ENCODE assay signal across 9 cellular contexts in the genomic region with DNA sequence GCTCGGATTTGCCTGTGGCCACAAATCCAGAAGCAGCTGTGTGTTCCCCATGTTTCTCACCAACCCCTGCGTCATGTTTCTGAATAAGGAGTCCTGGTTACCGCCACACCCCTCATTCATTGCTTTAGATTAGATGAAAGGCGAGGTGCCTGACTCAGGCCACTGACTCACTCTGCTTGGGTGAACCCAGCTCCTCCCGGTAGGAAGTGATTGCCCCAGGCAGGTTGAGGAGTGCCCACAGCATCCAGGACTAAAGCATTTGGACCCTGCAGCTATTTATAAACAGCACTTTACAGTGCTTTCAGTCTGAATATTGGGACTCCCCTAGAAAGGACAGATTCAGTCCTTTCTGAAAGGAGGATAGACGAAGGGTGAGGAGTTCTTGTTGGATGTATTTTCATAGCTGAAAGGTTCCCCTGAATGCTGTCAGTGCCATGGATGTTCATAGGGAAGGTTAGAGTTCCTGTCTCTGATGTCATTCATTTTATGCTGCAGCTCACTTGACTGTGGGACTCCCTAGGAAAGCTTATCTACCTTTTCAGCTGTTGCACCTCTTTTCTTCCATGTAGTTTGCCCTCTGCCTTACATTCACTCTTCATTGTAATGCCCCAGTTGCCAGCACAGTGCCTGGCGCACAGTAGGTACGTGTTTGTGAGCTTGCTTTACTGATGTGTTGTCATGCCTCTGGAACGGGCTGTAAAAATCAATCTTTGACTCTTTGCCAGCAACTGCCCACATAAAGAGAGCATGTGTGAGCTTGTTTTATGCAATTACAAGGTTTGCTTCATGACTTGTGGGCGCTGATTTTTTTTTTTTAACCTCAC. TPM values are rescaled to one million over a fixed set of nuclear protein-coding genes. Genes with fewer than 3 reads are reported as not detected.
DNase-seq lines count a peak whose midpoint lies in the region; ATAC-seq and TF ChIP-seq lines count a peak whose summit lies in the region.
"Had no signal": no experiment of that assay in that cellular context is flagged by ENCODE, and none has a peak within 500 bp of the region (broad histone marks: within the 10 kb centered on the region; RNA-seq: fewer than 3 reads in every experiment).

No MANE protein-coding gene starts in this region.

- no peaks in the 10 kb centered on the region for H3K27me3 Mint-ChIP-seq in T-helper 17 cell

- TF ChIP-seq EP300 in ovary (IDR thresholded peaks at IDR 0.05) = no peak

- H2AFZ ChIP-seq in osteoblast (ENCODE audit: low read length) = no peak overlapping the region

- H3K27me3 ChIP-seq in colonic mucosa = no peaks in the 10 kb centered on the region
- H3K27me3 ChIP-seq in osteoblast (ENCODE audit: insufficient read depth, low read length) = no peaks in the 10 kb centered on the region
- no peaks in the 10 kb centered on the region for H3K27me3 ChIP-seq in ovary

- no peaks in the 10 kb centered on the region for H3K36me3 ChIP-seq in colonic mucosa
- H3K36me3 ChIP-seq in osteoblast (ENCODE audit: insufficient read depth, low read length) = no peaks in the 10 kb centered on the region
- no peaks in the 10 kb centered on the region for H3K36me3 ChIP-seq in ovary

- H3K4me3 Mint-ChIP-seq in T-helper 17 cell = peak overlapping the region; percentile 80

- no peaks in the 10 kb centered on the region for H3K36me3 Mint-ChIP-seq in T-helper 17 cell (ENCODE audit: low read depth)

- ATAC-seq in T-helper 17 cell (peak; percentile 57), HG02798 (IDR thresholded peaks at IDR 0.05; ENCODE audit: poor library complexity, unreplicated experiment) (no peak)

- H3K27ac Mint-ChIP-seq in T-helper 17 cell = peak overlapping the region; percentile 53

- peak; percentile 36 for DNase-seq in DMS 273 (lab: John Stamatoyannopoulos, UW; ENCODE audit: unreplicated experiment)
- DNase-seq in DMS 273 treated with DMSO at 0.1 percent for 48 hours (lab: John Stamatoyannopoulos, UW) = no peak
- peak in 1 of 3 donors; percentile 29 for DNase-seq in T-helper 17 cell
- peak; percentile 88 for DNase-seq in colonic mucosa
- peak; percentile 82 for DNase-seq in osteoblast (ENCODE audit: insufficient read length, low spot score, missing footprints)
- no peak for DNase-seq in ovary
- no peak for DNase-seq in hippocampal formation (lab: John Stamatoyannopoulos, UW)

- peak overlapping the region; percentile 87 for H3K27ac ChIP-seq in colonic mucosa
- H3K27ac ChIP-seq in osteoblast (ENCODE audit: low read depth, low read length) = no peak overlapping the region
- no peak overlapping the region for H3K27ac ChIP-seq in ovary
- H3K27ac ChIP-seq: 22Rv1 had no signal

- H3K4me2 ChIP-seq in osteoblast (ENCODE audit: insufficient read depth, low read length) = no peak overlapping the region

- H3K4me1 Mint-ChIP-seq in T-helper 17 cell = peaks cover 45% of the 10 kb centered on the region

- no peaks in the 10 kb centered on the region for H3K79me2 ChIP-seq in osteoblast (ENCODE audit: insufficient read depth, low read length)

- no peak overlapping the region for H3K4me3 ChIP-seq in colonic mucosa
- no peak overlapping the region for H3K4me3 ChIP-seq in osteoblast (ENCODE audit: insufficient read depth, low read length)
- no peak overlapping the region for H3K4me3 ChIP-seq in ovary

- WGBS in ovary, 3 donors = 72 to 78% (median 75%) methylated on average over 10 of the region's 10 CpGs

- no peaks in the 10 kb centered on the region for H4K20me1 ChIP-seq in osteoblast (ENCODE audit: insufficient read depth, low read length)

- H3K4me1 ChIP-seq in colonic mucosa = peaks cover 8% of the 10 kb centered on the region
- H3K4me1 ChIP-seq in osteoblast (ENCODE audit: insufficient read depth, low read length) = peaks cover 22% of the 10 kb centered on the region
- peaks cover 3% of the 10 kb centered on the region for H3K4me1 ChIP-seq in ovary (ENCODE audit: insufficient read depth)

- TF ChIP-seq CTCF in colonic mucosa (IDR thresholded peaks at IDR 0.05) (no peak), osteoblast (IDR thresholded peaks at IDR 0.05; ENCODE audit: extremely low read depth, low read depth, low read length) (no peak), ovary (IDR thresholded peaks at IDR 0.05) (no peak)

- intact Hi-C loops in colonic mucosa (cut with DNase I) (no loop called here), ovary (cut with DNase I) (no loop called here)

- peak overlapping the region in 1 of 2 donors; percentile 66 for H3K9ac ChIP-seq in colonic mucosa (ENCODE audit: low read depth in 2 of 2, low read length in 2 of 2)

- H3K9me3 ChIP-seq in T-helper 17 cell (ENCODE audit: control insufficient read depth, low read length, poor library complexity, severe bottlenecking) = no peaks in the 10 kb centered on the region
- no peaks in the 10 kb centered on the region for H3K9me3 ChIP-seq in colonic mucosa
- no peaks in the 10 kb centered on the region for H3K9me3 ChIP-seq in osteoblast (ENCODE audit: low read depth, low read length)
- no peaks in the 10 kb centered on the region for H3K9me3 ChIP-seq in ovary

- TF ChIP-seq POLR2A in ovary (IDR thresholded peaks at IDR 0.05) = no peak

RNA-seq across cellular contexts. Expression of a gene that starts 14.9 kb away (rescaled TPM):
- total RNA-seq in T-helper 17 cell = 10 to 100 TPM; 61.7 to 79.5 TPM
- total RNA-seq in colonic mucosa = 100 to 1,000 TPM; 174 to 186 TPM
- total RNA-seq in osteoblast = 6.5 and 9.0 TPM in 2 replicates
- total RNA-seq in ovary = 10 to 100 TPM in 5 of 7 donors, 1 to 10 TPM in 2; 8.4 to 39.6 (median 19.0) TPM
- polyA plus RNA-seq in ovary = 10 to 100 TPM; 16.5 to 51.6 TPM

Comparison
In these comparisons a context has a peak if more than half of its experiments do, and no peak if none do; other contexts are left out.
1. DNase-seq: peak in DMS 273 (single experiment), colonic mucosa (single experiment) and osteoblast (single experiment); none in DMS 273 treated with DMSO at 0.1 percent for 48 hours (single experiment), ovary (0 of 5) and hippocampal formation (0 of 2).